9 cellular contexts compared by ENCODE assay signal in the genomic region with DNA sequence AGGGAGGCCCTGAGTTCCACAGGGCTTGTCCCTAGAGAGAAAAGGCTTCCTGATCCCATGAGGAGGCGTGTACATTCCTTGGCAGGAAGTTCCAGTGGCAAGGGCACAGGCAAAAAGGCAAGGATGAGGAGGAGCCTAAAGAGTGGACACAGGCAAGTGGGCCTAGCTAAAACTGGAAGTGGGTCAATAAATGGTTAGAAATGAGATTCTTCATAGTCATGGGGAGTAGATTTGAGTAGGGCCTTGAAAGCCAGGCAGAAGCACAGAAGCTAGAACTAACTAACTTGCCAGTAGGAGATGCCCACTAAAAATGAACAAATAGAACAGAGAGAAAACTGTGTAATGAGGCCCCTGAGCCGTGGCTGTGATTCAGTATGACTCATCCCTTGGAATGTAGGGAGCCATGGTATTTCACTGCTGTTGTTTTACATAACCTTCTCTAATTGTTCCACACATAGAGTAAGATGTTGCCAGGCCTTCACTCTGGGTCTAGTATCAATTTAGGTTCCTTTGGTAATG. TPM values are rescaled to one million over a fixed set of nuclear protein-coding genes. Genes with fewer than 3 reads are reported as not detected.
DNase-seq lines count a peak whose midpoint lies in the region; ATAC-seq and TF ChIP-seq lines count a peak whose summit lies in the region.
"Had no signal": no experiment of that assay in that cellular context is flagged by ENCODE, and none has a peak within 500 bp of the region (broad histone marks: within the 10 kb centered on the region; RNA-seq: fewer than 3 reads in every experiment).

No MANE protein-coding gene starts in this region.

- H2AFZ ChIP-seq in Karpas-422 (ENCODE audit: low read length) = no peak overlapping the region

- H3K9me2 ChIP-seq in Karpas-422 (replicated peaks; ENCODE audit: insufficient read depth, low read length) = no peaks in the 10 kb centered on the region

- H3K27me3 ChIP-seq in ascending aorta (no peaks in the 10 kb centered on the region), right cardiac atrium (ENCODE audit: control insufficient read depth, insufficient read depth) (no peaks in the 10 kb centered on the region), Karpas-422 (ENCODE audit: low read length) (no peaks in the 10 kb centered on the region)

- peak; percentile 79 to 84 for ATAC-seq in right cardiac atrium
- ATAC-seq in stimulated activated naive B cell treated with anti-CD40 and anti-IgM and Interleukin-4, amounts not matched to agents 10 μg/mL and 1 μg/mL and 100 μg/mL, for 72 hours (replicated peaks) = no peak

- H3K79me2 ChIP-seq in Karpas-422 (ENCODE audit: low read length) = no peaks in the 10 kb centered on the region

- WGBS in right cardiac atrium = 37% methylated on average over 2 of the region's 2 CpGs

- DNase-seq in HFFc6 = peak; percentile 88
- peak in 1 of 2 donors; percentile 76 for DNase-seq in ascending aorta (ENCODE audit: low spot score in 2 of 2)
- peak in 2 of 3 donors; percentile 25 to 47 for DNase-seq in right cardiac atrium
- peak; percentile 62 for DNase-seq in smooth muscle cell of the brain vasculature (ENCODE audit: low read depth, low spot score)
- no peak for DNase-seq in activated T-helper 2 cell treated with anti-CD3 and anti-CD28 coated beads, Interferon-gamma antibody, Interleukin-2, Interleukin-4, amounts not matched to agents 10 μg/mL and 5 μg/mL and 100 μg/mL, durations not matched to agents 14 hours and 24 hours and 36 hours (ENCODE audit: low spot score)
- DNase-seq in stimulated activated naive B cell treated with anti-CD40 and anti-IgM and Interleukin-4, amounts not matched to agents 10 μg/mL and 1 μg/mL and 100 μg/mL, for 72 hours = no peak
- DNase-seq in NCI-H2171 (lab: John Stamatoyannopoulos, UW) = no peak
- no peak for DNase-seq in Karpas-422

- H3K36me3 ChIP-seq in ascending aorta = no peaks in the 10 kb centered on the region
- no peaks in the 10 kb centered on the region for H3K36me3 ChIP-seq in Karpas-422 (ENCODE audit: insufficient read depth, low read length)

- no peaks in the 10 kb centered on the region for H4K20me1 ChIP-seq in Karpas-422 (ENCODE audit: insufficient read depth, low read depth, low read length)

- peak overlapping the region; percentile 87 to 90 for H3K27ac ChIP-seq in ascending aorta
- peak overlapping the region; percentile 55 for H3K27ac ChIP-seq in right cardiac atrium (ENCODE audit: low read length)
- no peak overlapping the region for H3K27ac ChIP-seq in Karpas-422 (ENCODE audit: low read length)

- no peaks in the 10 kb centered on the region for H3K9me3 Mint-ChIP-seq in HFFc6
- no peaks in the 10 kb centered on the region for H3K9me3 Mint-ChIP-seq in activated T-helper 2 cell treated with anti-CD3 and anti-CD28 coated beads, Interferon-gamma antibody, Interleukin-2, Interleukin-4, amounts not matched to agents 10 μg/mL and 5 μg/mL and 100 μg/mL, durations not matched to agents 14 hours and 24 hours and 36 hours
- H3K9me3 Mint-ChIP-seq in stimulated activated naive B cell treated with anti-CD40 and anti-IgM and Interleukin-4, amounts not matched to agents 10 μg/mL and 1 μg/mL and 100 μg/mL, for 72 hours = no peaks in the 10 kb centered on the region
- H3K9me3 Mint-ChIP-seq: T-helper 1 cell treated with Interleukin-12 subunit alpha and Interleukin-12 subunit beta and Interleukin-4 antibody, amounts not matched to agents 30 μg/mL and 1 μg/mL, for 36 hours had no signal

- intact Hi-C loops in ascending aorta (cut with DNase I) (loop anchor here (2.0 kb wide), 2 partner anchors 44 to 724 kb away; a partner anchor contains a TSS), right cardiac atrium (cut with DNase I) (no loop called here)
- intact Hi-C loops in activated T-helper 2 cell treated with anti-CD3 and anti-CD28 coated beads, Interferon-gamma antibody, Interleukin-2, Interleukin-4, amounts not matched to agents 10 μg/mL and 5 μg/mL and 100 μg/mL, durations not matched to agents 14 hours and 24 hours and 36 hours (cut with micrococcal nuclease) = no loop called here

- H3K4me2 ChIP-seq in Karpas-422 (ENCODE audit: low read depth, low read length, poor library complexity, severe bottlenecking) = no peak overlapping the region

- H3K9ac ChIP-seq in Karpas-422 (ENCODE audit: low read length) = no peak overlapping the region

- no peaks in the 10 kb centered on the region for H3K36me3 Mint-ChIP-seq in HFFc6 (ENCODE audit: low read depth)
- no peaks in the 10 kb centered on the region for H3K36me3 Mint-ChIP-seq in activated T-helper 2 cell treated with anti-CD3 and anti-CD28 coated beads, Interferon-gamma antibody, Interleukin-2, Interleukin-4, amounts not matched to agents 10 μg/mL and 5 μg/mL and 100 μg/mL, durations not matched to agents 14 hours and 24 hours and 36 hours (ENCODE audit: low read depth)
- no peaks in the 10 kb centered on the region for H3K36me3 Mint-ChIP-seq in stimulated activated naive B cell treated with anti-CD40 and anti-IgM and Interleukin-4, amounts not matched to agents 10 μg/mL and 1 μg/mL and 100 μg/mL, for 72 hours

- peaks cover 9 to 22% of the 10 kb centered on the region in 2 donors for H3K4me1 ChIP-seq in ascending aorta
- peaks cover 2% of the 10 kb centered on the region for H3K4me1 ChIP-seq in right cardiac atrium (ENCODE audit: control insufficient read depth, insufficient read depth, low read length)
- peaks cover 4% of the 10 kb centered on the region; the same call in 1 of the 2 replicates for H3K4me1 ChIP-seq in Karpas-422 (ENCODE audit: low read length)

- TF ChIP-seq CTCF in HFFc6 (IDR thresholded peaks at IDR 0.05) (no peak), ascending aorta (IDR thresholded peaks at IDR 0.05) (no peak)

- H3K9me3 ChIP-seq in ascending aorta (no peaks in the 10 kb centered on the region), right cardiac atrium (ENCODE audit: control insufficient read depth, low read length) (no peaks in the 10 kb centered on the region), Karpas-422 (ENCODE audit: low read length) (no peaks in the 10 kb centered on the region)

- H3K4me3 ChIP-seq in ascending aorta = no peak overlapping the region
- H3K4me3 ChIP-seq in right cardiac atrium (ENCODE audit: low read length) = no peak overlapping the region
- no peak overlapping the region for H3K4me3 ChIP-seq in Karpas-422 (ENCODE audit: low read length)

- peaks cover 48% of the 10 kb centered on the region for H3K4me1 Mint-ChIP-seq in HFFc6 (ENCODE audit: low read depth)
- H3K4me1 Mint-ChIP-seq in activated T-helper 2 cell treated with anti-CD3 and anti-CD28 coated beads, Interferon-gamma antibody, Interleukin-2, Interleukin-4, amounts not matched to agents 10 μg/mL and 5 μg/mL and 100 μg/mL, durations not matched to agents 14 hours and 24 hours and 36 hours (ENCODE audit: low read depth) = no peaks in the 10 kb centered on the region
- H3K4me1 Mint-ChIP-seq in stimulated activated naive B cell treated with anti-CD40 and anti-IgM and Interleukin-4, amounts not matched to agents 10 μg/mL and 1 μg/mL and 100 μg/mL, for 72 hours = no peaks in the 10 kb centered on the region

- peak overlapping the region; percentile 63 for H3K4me3 Mint-ChIP-seq in HFFc6
- no peak overlapping the region for H3K4me3 Mint-ChIP-seq in activated T-helper 2 cell treated with anti-CD3 and anti-CD28 coated beads, Interferon-gamma antibody, Interleukin-2, Interleukin-4, amounts not matched to agents 10 μg/mL and 5 μg/mL and 100 μg/mL, durations not matched to agents 14 hours and 24 hours and 36 hours (ENCODE audit: low read depth)
- H3K4me3 Mint-ChIP-seq in stimulated activated naive B cell treated with anti-CD40 and anti-IgM and Interleukin-4, amounts not matched to agents 10 μg/mL and 1 μg/mL and 100 μg/mL, for 72 hours = no peak overlapping the region
- H3K4me3 Mint-ChIP-seq: T-helper 1 cell treated with Interleukin-12 subunit alpha and Interleukin-12 subunit beta and Interleukin-4 antibody, amounts not matched to agents 30 μg/mL and 1 μg/mL, for 36 hours had no signal

- H3K27ac Mint-ChIP-seq in HFFc6 = peak overlapping the region; percentile 95
- no peak overlapping the region for H3K27ac Mint-ChIP-seq in activated T-helper 2 cell treated with anti-CD3 and anti-CD28 coated beads, Interferon-gamma antibody, Interleukin-2, Interleukin-4, amounts not matched to agents 10 μg/mL and 5 μg/mL and 100 μg/mL, durations not matched to agents 14 hours and 24 hours and 36 hours
- H3K27ac Mint-ChIP-seq in stimulated activated naive B cell treated with anti-CD40 and anti-IgM and Interleukin-4, amounts not matched to agents 10 μg/mL and 1 μg/mL and 100 μg/mL, for 72 hours = no peak overlapping the region
- H3K27ac Mint-ChIP-seq: T-helper 1 cell treated with Interleukin-12 subunit alpha and Interleukin-12 subunit beta and Interleukin-4 antibody, amounts not matched to agents 30 μg/mL and 1 μg/mL, for 36 hours had no signal

- H3K27me3 Mint-ChIP-seq in HFFc6 (ENCODE audit: insufficient read depth) = no peaks in the 10 kb centered on the region; the same call in 1 of the 2 replicates
- H3K27me3 Mint-ChIP-seq in activated T-helper 2 cell treated with anti-CD3 and anti-CD28 coated beads, Interferon-gamma antibody, Interleukin-2, Interleukin-4, amounts not matched to agents 10 μg/mL and 5 μg/mL and 100 μg/mL, durations not matched to agents 14 hours and 24 hours and 36 hours (ENCODE audit: low read depth) = no peaks in the 10 kb centered on the region
- H3K27me3 Mint-ChIP-seq in stimulated activated naive B cell treated with anti-CD40 and anti-IgM and Interleukin-4, amounts not matched to agents 10 μg/mL and 1 μg/mL and 100 μg/mL, for 72 hours = peaks cover 0 to 6% of the 10 kb centered on the region in 2 donors

RNA-seq across cellular contexts. Expression of a gene that starts 44.7 kb away (rescaled TPM):
- 100 to 1,000 TPM; 157 to 196 (median 179) TPM for total RNA-seq in HFFc6 (2021; fragmentation: NEBNext Ultra II Directional; extraction: Animal tissue kit (Norgen Biotek cat#: 25700))
- total RNA-seq in ascending aorta (34.4 TPM), right cardiac atrium (100 to 1,000 TPM in 1 of 4 donors, 10 to 100 TPM in 3; 51.7 to 120 (median 86.9) TPM)
- 49.2 TPM for polyA plus RNA-seq in right cardiac atrium
- 235 and 238 TPM in 2 replicates for total RNA-seq in activated T-helper 2 cell treated with anti-CD3 and anti-CD28 coated beads, Interferon-gamma antibody, Interleukin-2, Interleukin-4, amounts not matched to agents 10 μg/mL and 5 μg/mL and 100 μg/mL, durations not matched to agents 14 hours and 24 hours and 36 hours
- 27.2 and 51.8 TPM in 2 replicates for total RNA-seq in Karpas-422 (2014; rRNA removed; shearing (Covaris generic); ENCODE audit: low replicate concordance)

RNA-seq across cellular contexts. Expression of a gene that starts 50.7 kb away (rescaled TPM):
- 10 to 100 TPM; 25.8 to 30.6 (median 29.2) TPM for total RNA-seq in HFFc6 (2021; fragmentation: NEBNext Ultra II Directional; extraction: Animal tissue kit (Norgen Biotek cat#: 25700))
- total RNA-seq in ascending aorta (33.0 TPM), right cardiac atrium (10 to 100 TPM; 15.0 to 19.6 (median 15.6) TPM)
- 8.7 TPM for polyA plus RNA-seq in right cardiac atrium
- total RNA-seq in activated T-helper 2 cell treated with anti-CD3 and anti-CD28 coated beads, Interferon-gamma antibody, Interleukin-2, Interleukin-4, amounts not matched to agents 10 μg/mL and 5 μg/mL and 100 μg/mL, durations not matched to agents 14 hours and 24 hours and 36 hours = 36.1 and 37.4 TPM in 2 replicates
- total RNA-seq in Karpas-422 (2014; rRNA removed; shearing (Covaris generic); ENCODE audit: low replicate concordance) = 17.1 and 26.1 TPM in 2 replicates

Comparison
In these comparisons a context has a peak if more than half of its experiments do, and no peak if none do; other contexts are left out.
1. DNase-seq: peak in HFFc6 (single experiment), right cardiac atrium (2 of 3) and smooth muscle cell of the brain vasculature (single experiment); none in activated T-helper 2 cell treated with anti-CD3 and anti-CD28 coated beads, Interferon-gamma antibody, Interleukin-2, Interleukin-4, amounts not matched to agents 10 μg/mL and 5 μg/mL and 100 μg/mL, durations not matched to agents 14 hours and 24 hours and 36 hours (single experiment), stimulated activated naive B cell treated with anti-CD40 and anti-IgM and Interleukin-4, amounts not matched to agents 10 μg/mL and 1 μg/mL and 100 μg/mL, for 72 hours (single experiment), NCI-H2171 (single experiment) and Karpas-422 (single experiment).
2. ATAC-seq: peak in right cardiac atrium (2 of 2); none in stimulated activated naive B cell treated with anti-CD40 and anti-IgM and Interleukin-4, amounts not matched to agents 10 μg/mL and 1 μg/mL and 100 μg/mL, for 72 hours (0 of 2).